Comparison of ENCODE assay signal across 15 cellular contexts in the genomic region with DNA sequence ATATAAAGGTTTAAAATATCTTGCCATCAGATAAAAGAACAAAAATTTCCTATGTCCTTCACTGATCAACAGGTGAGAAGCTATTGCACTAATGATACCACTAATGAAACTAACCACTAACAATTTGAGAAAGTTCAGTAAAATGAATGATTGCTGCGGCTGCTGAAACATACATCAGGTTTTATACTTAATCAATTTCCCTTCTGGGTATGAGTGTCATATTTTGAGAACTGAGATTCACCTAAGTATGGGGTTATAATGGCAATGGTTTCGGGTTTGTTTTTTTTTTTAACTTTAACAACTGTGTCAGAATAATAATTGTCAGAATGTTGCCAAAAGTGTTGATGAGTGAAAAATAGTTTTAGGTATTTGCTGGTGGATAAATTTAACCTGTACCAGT.
DNase-seq lines count a peak whose midpoint lies in the region; ATAC-seq, FAIRE-seq and TF ChIP-seq lines count a peak whose summit lies in the region.
"Had no signal": no experiment of that assay in that cellular context is flagged by ENCODE, and none has a peak within 500 bp of the region (broad histone marks: within the 10 kb centered on the region; RNA-seq: fewer than 3 reads in every experiment).

No MANE protein-coding gene starts in this region.

- intact Hi-C loops in tibial artery (cut with DNase I; ENCODE audit: low total_unique reads) = loop anchor here (10.0 kb wide), 1 partner anchor 129 kb away; no protein-coding TSS in a partner anchor

- TF ChIP-seq CTCF in tibial artery (IDR thresholded peaks at IDR 0.05) = no peak

- no peak overlapping the region for H3K4me3 Mint-ChIP-seq in activated naive CD4-positive, alpha-beta T cell treated with anti-CD3 and anti-CD28 coated beads, Interleukin-2, amount 10 ng/mL, durations not matched to agents 7 days and 5 days
- H3K4me3 Mint-ChIP-seq: activated naive CD8-positive, alpha-beta T cell treated with anti-CD3 and anti-CD28 coated beads, Interleukin-2, amount 10 ng/mL, durations not matched to agents 7 days and 5 days had no signal

- no peak for FAIRE-seq in GM12891 (lab: Jason Lieb, UNC)
- FAIRE-seq: islet of Langerhans, K562 had no signal

- peaks cover 0 to 3% (median 0%) of the 10 kb centered on the region in 3 donors for H3K9me3 ChIP-seq in tibial artery

- ATAC-seq in GM19351 (IDR thresholded peaks at IDR 0.05; ENCODE audit: unreplicated experiment) (peak; percentile 95), HG02588 (IDR thresholded peaks at IDR 0.05; ENCODE audit: unreplicated experiment) (peak; percentile 91), HG03159 (IDR thresholded peaks at IDR 0.05; ENCODE audit: unreplicated experiment) (peak; percentile 98)
- ATAC-seq: K562 had no signal

- peaks cover 26% of the 10 kb centered on the region for H3K9me3 Mint-ChIP-seq in activated naive CD4-positive, alpha-beta T cell treated with anti-CD3 and anti-CD28 coated beads, Interleukin-2, amount 10 ng/mL, durations not matched to agents 7 days and 5 days

- H3K27ac ChIP-seq in tibial artery = no peak overlapping the region
- H3K27ac ChIP-seq: GM23248 had no signal

- H3K36me3 Mint-ChIP-seq in activated naive CD4-positive, alpha-beta T cell treated with anti-CD3 and anti-CD28 coated beads, Interleukin-2, amount 10 ng/mL, durations not matched to agents 7 days and 5 days = peaks cover 23% of the 10 kb centered on the region

- H3K4me3 ChIP-seq in tibial artery = no peak overlapping the region
- H3K4me3 ChIP-seq: GM23248, K562 had no signal

- H3K36me3 ChIP-seq in tibial artery = no peaks in the 10 kb centered on the region

- peaks cover 1% of the 10 kb centered on the region for H3K4me1 Mint-ChIP-seq in activated naive CD4-positive, alpha-beta T cell treated with anti-CD3 and anti-CD28 coated beads, Interleukin-2, amount 10 ng/mL, durations not matched to agents 7 days and 5 days

- H3K27me3 Mint-ChIP-seq in activated naive CD4-positive, alpha-beta T cell treated with anti-CD3 and anti-CD28 coated beads, Interleukin-2, amount 10 ng/mL, durations not matched to agents 7 days and 5 days = no peaks in the 10 kb centered on the region

- CTCF ChIA-PET in activated naive CD4-positive, alpha-beta T cell treated with anti-CD3 and anti-CD28 coated beads, Interleukin-2, amount 10 ng/mL, durations not matched to agents 7 days and 5 days (lab: Charles Lee) = no interaction called here

- no peaks in the 10 kb centered on the region for H3K27me3 ChIP-seq in tibial artery

- no peaks in the 10 kb centered on the region for H3K4me1 ChIP-seq in tibial artery

- TF ChIP-seq POLR2A in GM12891 (IDR thresholded peaks at IDR 0.05; ENCODE audit: low read depth, low read length) = no peak

- peak; percentile 8 for DNase-seq in GM12891 (ENCODE audit: insufficient read length, low spot score)
- no peak for DNase-seq in CD1c-positive myeloid dendritic cell (ENCODE audit: extremely low spot score)
- no peak for DNase-seq in tibial artery
- no peak for DNase-seq in activated naive CD4-positive, alpha-beta T cell treated with anti-CD3 and anti-CD28 coated beads, Interleukin-2, amount 10 ng/mL, durations not matched to agents 7 days and 5 days
- DNase-seq in C1 segment of cervical spinal cord (lab: John Stamatoyannopoulos, UW) = no peak
- DNase-seq: activated naive CD8-positive, alpha-beta T cell treated with anti-CD3 and anti-CD28 coated beads, Interleukin-2, amount 10 ng/mL, durations not matched to agents 7 days and 5 days; DND-41; GM23248; NCI-H1930; T-helper 2 cell had no signal

- H3K27ac Mint-ChIP-seq in activated naive CD4-positive, alpha-beta T cell treated with anti-CD3 and anti-CD28 coated beads, Interleukin-2, amount 10 ng/mL, durations not matched to agents 7 days and 5 days = no peak overlapping the region
- H3K27ac Mint-ChIP-seq: activated naive CD8-positive, alpha-beta T cell treated with anti-CD3 and anti-CD28 coated beads, Interleukin-2, amount 10 ng/mL, durations not matched to agents 7 days and 5 days had no signal

TF ChIP-seq in GM12891, 5 proteins besides CTCF, POLR2A, EP300 and RAD21:
- TF ChIP-seq SPI1 (IDR thresholded peaks at IDR 0.05; ENCODE audit: low read depth, low read length) = peak; percentile 44; the same call in 1 of the 2 replicates
- no peak for TF ChIP-seq POLR2AphosphoS5 (IDR thresholded peaks at IDR 0.05; ENCODE audit: low read depth, low read length)
- no peak for TF ChIP-seq TAF1 (IDR thresholded peaks at IDR 0.05; ENCODE audit: low read depth, low read length)
- TF ChIP-seq PAX5 (IDR thresholded peaks at IDR 0.05; ENCODE audit: insufficient read depth, low read length, severe bottlenecking) = no peak
- TF ChIP-seq POU2F2 (IDR thresholded peaks at IDR 0.05; ENCODE audit: low read depth, low read length) = no peak
